In genomic region chr14:101922866-101923265, GRCh38 we compare ENCODE assay signal across 1 cellular context.
TF ChIP-seq lines count a peak whose summit lies in the region.

No MANE protein-coding gene starts in this region.

TF ChIP-seq in WTC11, 78 proteins besides CTCF, POLR2A, EP300 and RAD21 (continued from another document):
- TF ChIP-seq TCF7 (CRISPR knock-in tag; IDR thresholded peaks at IDR 0.05; ENCODE audit: low read depth) (no peak), ZMAT4 (CRISPR knock-in tag; IDR thresholded peaks at IDR 0.05) (no peak), FOXP4 (CRISPR knock-in tag; IDR thresholded peaks at IDR 0.05) (no peak)
